In genomic region chr11:86150826-86151187, GRCh38 we compare ENCODE assay signal across 10 cellular contexts.
DNase-seq lines count a peak whose midpoint lies in the region; ATAC-seq and TF ChIP-seq lines count a peak whose summit lies in the region.
"Had no signal": no experiment of that assay in that cellular context is flagged by ENCODE, and none has a peak within 500 bp of the region (broad histone marks: within the 10 kb centered on the region; RNA-seq: fewer than 3 reads in every experiment).

No MANE protein-coding gene starts in this region.

- H3K27me3 Mint-ChIP-seq in CD14-positive monocyte (ENCODE audit: low read depth in 3 of 3): no peaks in the 10 kb centered on the region
- H3K27me3 Mint-ChIP-seq: CD4-positive, alpha-beta T cell had no signal

- no peaks in the 10 kb centered on the region for H3K36me3 ChIP-seq in MM.1S (replicated peaks; ENCODE audit: insufficient read depth, low read length)
- no peaks in the 10 kb centered on the region for H3K36me3 ChIP-seq in parathyroid adenoma (ENCODE audit: control insufficient read depth, insufficient read depth, low read length)
- H3K36me3 ChIP-seq: colonic mucosa had no signal

- no peaks in the 10 kb centered on the region for H4K20me1 ChIP-seq in MM.1S (ENCODE audit: insufficient read depth, low read length)

- H3K4me1 Mint-ChIP-seq in CD14-positive monocyte: peaks cover 31% of the 10 kb centered on the region

- ATAC-seq in HG03520 (IDR thresholded peaks at IDR 0.05; ENCODE audit: unreplicated experiment): no peak
- no peak for ATAC-seq in HG02870 (IDR thresholded peaks at IDR 0.05; ENCODE audit: unreplicated experiment)

- H3K4me3 ChIP-seq in MM.1S (ENCODE audit: low read length) (no peak overlapping the region), parathyroid adenoma (ENCODE audit: low read depth, low read length) (no peak overlapping the region)
- H3K4me3 ChIP-seq: colonic mucosa had no signal

- H3K4me3 Mint-ChIP-seq in CD14-positive monocyte: no peak overlapping the region
- H3K4me3 Mint-ChIP-seq: CD4-positive, alpha-beta T cell had no signal

- DNase-seq in CD14-positive monocyte (ENCODE audit: low spot score): no peak
- DNase-seq in MM.1S: no peak
- no peak for DNase-seq in epithelial cell of prostate (ENCODE audit: low read depth, low spot score)
- no peak for DNase-seq in NCI-H2107 treated with DMSO at 0.1 percent for 48 hours (lab: John Stamatoyannopoulos, UW; ENCODE audit: unreplicated experiment)
- DNase-seq in activated CD4-positive, alpha-beta T cell treated with anti-CD3 and anti-CD28 coated beads, Interleukin-2, amount 50 U/mL, for 4 hours: no peak
- DNase-seq: CD4-positive, alpha-beta T cell; colonic mucosa had no signal

- peak overlapping the region; percentile 59; the same call in 1 of the 2 replicates for H3K27ac ChIP-seq in MM.1S (ENCODE audit: low read length)
- peak overlapping the region; percentile 63 for H3K27ac ChIP-seq in epithelial cell of prostate
- H3K27ac ChIP-seq in parathyroid adenoma: peak overlapping the region; percentile 19

- intact Hi-C loops in CD14-positive monocyte (cut with micrococcal nuclease): no loop called here

- H3K27ac Mint-ChIP-seq in CD14-positive monocyte: peak overlapping the region in 4 of 7 donors; percentile 17 to 80 (median 50)
- H3K27ac Mint-ChIP-seq: CD4-positive, alpha-beta T cell had no signal

- H3K79me2 ChIP-seq in MM.1S (ENCODE audit: low read length) (no peaks in the 10 kb centered on the region), parathyroid adenoma (no peaks in the 10 kb centered on the region)

- TF ChIP-seq CTCF in CD14-positive monocyte (IDR thresholded peaks at IDR 0.05) (no peak), MM.1S (IDR thresholded peaks at IDR 0.05; ENCODE audit: low read length) (no peak), parathyroid adenoma (IDR thresholded peaks at IDR 0.05) (no peak)

- H3K9me2 ChIP-seq in MM.1S (replicated peaks; ENCODE audit: insufficient read depth, low read length): no peaks in the 10 kb centered on the region

- no peaks in the 10 kb centered on the region for H3K36me3 Mint-ChIP-seq in CD14-positive monocyte

- H3K9me3 Mint-ChIP-seq in CD14-positive monocyte: peaks cover 0 to 1% (median 0%) of the 10 kb centered on the region in 7 donors
- H3K9me3 Mint-ChIP-seq: CD4-positive, alpha-beta T cell had no signal

- H2AFZ ChIP-seq in MM.1S (ENCODE audit: low read length) (peak overlapping the region; percentile 57; the same call in 1 of the 2 replicates), parathyroid adenoma (peak overlapping the region; percentile 33)

- H3F3A ChIP-seq in MM.1S (ENCODE audit: insufficient read depth, low read length): peaks cover 15% of the 10 kb centered on the region

- peaks cover 31% of the 10 kb centered on the region for H3K4me1 ChIP-seq in MM.1S (ENCODE audit: low read length)
- H3K4me1 ChIP-seq in parathyroid adenoma: peaks cover 5% of the 10 kb centered on the region
- H3K4me1 ChIP-seq: colonic mucosa had no signal

- H3K27me3 ChIP-seq in MM.1S (replicated peaks; ENCODE audit: insufficient read depth, low read length) (no peaks in the 10 kb centered on the region), parathyroid adenoma (ENCODE audit: control insufficient read depth, insufficient read depth, low read length) (no peaks in the 10 kb centered on the region)
- H3K27me3 ChIP-seq: colonic mucosa had no signal

- H3K9ac ChIP-seq in MM.1S (ENCODE audit: low read length) (no peak overlapping the region), parathyroid adenoma (no peak overlapping the region)

- H3K9me3 ChIP-seq in MM.1S (replicated peaks; ENCODE audit: insufficient read depth, low read length) (no peaks in the 10 kb centered on the region), parathyroid adenoma (ENCODE audit: control insufficient read depth, low read length) (no peaks in the 10 kb centered on the region)
- H3K9me3 ChIP-seq: colonic mucosa had no signal

- H3K4me2 ChIP-seq in MM.1S (ENCODE audit: low read depth, low read length) (peak overlapping the region; percentile 70), parathyroid adenoma (ENCODE audit: low read length) (no peak overlapping the region)
